9 cellular contexts compared by ENCODE assay signal in genomic region chr2:75465317-75465998, GRCh38.
DNase-seq lines count a peak whose midpoint lies in the region; ATAC-seq, FAIRE-seq and TF ChIP-seq lines count a peak whose summit lies in the region.
"Had no signal": no experiment of that assay in that cellular context is flagged by ENCODE, and none has a peak within 500 bp of the region (broad histone marks: within the 10 kb centered on the region; RNA-seq: fewer than 3 reads in every experiment).

No MANE protein-coding gene starts in this region.

- H3K27me3 ChIP-seq in SJSA1 (replicated peaks) (no peaks in the 10 kb centered on the region), foreskin keratinocyte (peaks cover 5% of the 10 kb centered on the region)

- H3K9me3 ChIP-seq in A549 = no peaks in the 10 kb centered on the region
- H3K9me3 ChIP-seq in SJSA1 (replicated peaks) = no peaks in the 10 kb centered on the region

- H3K27ac ChIP-seq in A549 (no peak overlapping the region), SJSA1 (no peak overlapping the region), foreskin keratinocyte (no peak overlapping the region)

- peak in 1 of 2 experiments; percentile 13 for DNase-seq in A549 (ENCODE audit: low read depth in 1 of 2, low spot score in 1 of 2)
- peak; percentile 42 to 51 for DNase-seq in SJSA1 (ENCODE audit: low read depth in 1 of 2, low spot score in 2 of 2)
- no peak for DNase-seq in foreskin keratinocyte
- no peak for DNase-seq in CD1c-positive myeloid dendritic cell (ENCODE audit: extremely low spot score)
- no peak for DNase-seq in T-helper 2 cell treated with Interferon-gamma antibody and Interleukin-4, amounts not matched to agents 5 μg/mL and 100 μg/mL, for 36 hours (ENCODE audit: low spot score)
- DNase-seq in lower leg skin (ENCODE audit: low spot score in 2 of 2) = no peak
- DNase-seq in activated naive CD4-positive, alpha-beta T cell treated with anti-CD3 and anti-CD28 coated beads, Interleukin-2, amount 50 U/mL, for 72 hours (ENCODE audit: low spot score in 2 of 2) = no peak
- DNase-seq: stimulated activated CD4-positive, alpha-beta T cell treated with anti-CD3 and anti-CD28 coated beads, Interleukin-2, amount 100 ng/mL, for 24 hours had no signal

- H3K4me1 ChIP-seq in A549 (no peaks in the 10 kb centered on the region), SJSA1 (replicated peaks) (peaks cover 34% of the 10 kb centered on the region), foreskin keratinocyte (no peaks in the 10 kb centered on the region)

- peaks cover 24% of the 10 kb centered on the region for H3K27me3 Mint-ChIP-seq in T-helper 2 cell treated with Interferon-gamma antibody and Interleukin-4, amounts not matched to agents 5 μg/mL and 100 μg/mL, for 36 hours (ENCODE audit: low read depth)

- CTCF ChIA-PET in A549 (lab: Yijun Ruan, JAX) = interaction anchor here (0.6 to 10.6 kb wide), 44 partner anchors 8 to 833 kb away, joined by 3 to 139 read pairs (median 5); partner anchors contain the start of genes EVA1A and TACR1

- ATAC-seq in A549 = peak; percentile 62 to 65; a peak in 4 of 6 replicates
- peak; percentile 49 for ATAC-seq in foreskin keratinocyte
- no peak for ATAC-seq in activated naive CD4-positive, alpha-beta T cell treated with anti-CD3 and anti-CD28 coated beads, Interleukin-2, amount 50 U/mL, for 72 hours

- no peak for FAIRE-seq in A549 (lab: Jason Lieb, UNC)

- no peaks in the 10 kb centered on the region for H3K36me3 ChIP-seq in SJSA1

- no peak overlapping the region for H3K4me2 ChIP-seq in A549

- H3K4me1 Mint-ChIP-seq in T-helper 2 cell treated with Interferon-gamma antibody and Interleukin-4, amounts not matched to agents 5 μg/mL and 100 μg/mL, for 36 hours (ENCODE audit: low read depth) = no peaks in the 10 kb centered on the region

- 24% methylated on average over 1 of the region's 1 CpG for WGBS in A549 (ENCODE audit: missing lambda C conversion rate)
- WGBS in lower leg skin, 2 donors = 47 to 54% methylated on average over 1 of the region's 1 CpG

- peak; percentile 52 to 62 for TF ChIP-seq RAD21 in A549 (conservative IDR thresholded peaks at IDR 0.05 in 1 of 2, IDR thresholded peaks at IDR 0.05 in 1 of 2)

- no peak overlapping the region for H3K4me3 Mint-ChIP-seq in T-helper 2 cell treated with Interferon-gamma antibody and Interleukin-4, amounts not matched to agents 5 μg/mL and 100 μg/mL, for 36 hours

- no peak for TF ChIP-seq EP300 in A549 (IDR thresholded peaks at IDR 0.05)

- H3K36me3 Mint-ChIP-seq in T-helper 2 cell treated with Interferon-gamma antibody and Interleukin-4, amounts not matched to agents 5 μg/mL and 100 μg/mL, for 36 hours (ENCODE audit: low read depth) = no peaks in the 10 kb centered on the region
- no peaks in the 10 kb centered on the region for H3K36me3 Mint-ChIP-seq in activated naive CD4-positive, alpha-beta T cell treated with anti-CD3 and anti-CD28 coated beads, Interleukin-2, amount 50 U/mL, for 72 hours

- POLR2A ChIA-PET in A549 (lab: Yijun Ruan, JAX) = no interaction called here

- peak; percentile 30; the same call in 2 of the 3 replicates for TF ChIP-seq CTCF in A549 (IDR thresholded peaks at IDR 0.05)
- TF ChIP-seq CTCF in GM12875 (IDR thresholded peaks at IDR 0.05; ENCODE audit: borderline replicate concordance, insufficient read depth, low read depth, low read length) = peak; percentile 28; the same call in 1 of the 2 replicates
- peak; percentile 69 for TF ChIP-seq CTCF in foreskin keratinocyte (conservative IDR thresholded peaks at IDR 0.05)
- no peak for TF ChIP-seq CTCF in lower leg skin (IDR thresholded peaks at IDR 0.05)

- no peak overlapping the region for H3K27ac Mint-ChIP-seq in T-helper 2 cell treated with Interferon-gamma antibody and Interleukin-4, amounts not matched to agents 5 μg/mL and 100 μg/mL, for 36 hours
- H3K27ac Mint-ChIP-seq in activated naive CD4-positive, alpha-beta T cell treated with anti-CD3 and anti-CD28 coated beads, Interleukin-2, amount 50 U/mL, for 72 hours = no peak overlapping the region

- no peaks in the 10 kb centered on the region for H3K9me3 Mint-ChIP-seq in T-helper 2 cell treated with Interferon-gamma antibody and Interleukin-4, amounts not matched to agents 5 μg/mL and 100 μg/mL, for 36 hours
- no peaks in the 10 kb centered on the region for H3K9me3 Mint-ChIP-seq in activated naive CD4-positive, alpha-beta T cell treated with anti-CD3 and anti-CD28 coated beads, Interleukin-2, amount 50 U/mL, for 72 hours

- no peak for TF ChIP-seq POLR2A in A549 (IDR thresholded peaks at IDR 0.05; ENCODE audit: low read length)
- TF ChIP-seq POLR2A in lower leg skin (IDR thresholded peaks at IDR 0.05) = no peak

- no peak overlapping the region for H3K4me3 ChIP-seq in A549
- no peak overlapping the region for H3K4me3 ChIP-seq in GM12875 (ENCODE audit: low read depth, low read length)
- H3K4me3 ChIP-seq in SJSA1 = no peak overlapping the region
- no peak overlapping the region for H3K4me3 ChIP-seq in lower leg skin (ENCODE audit: low read depth, poor library complexity, severe bottlenecking)

- intact Hi-C loops in lower leg skin (cut with DNase I; ENCODE audit: low total_unique reads) = no loop called here

TF ChIP-seq in A549, 52 proteins besides CTCF, POLR2A, EP300 and RAD21:
- TF ChIP-seq SMC3 (IDR thresholded peaks at IDR 0.05) (peak; percentile 62), HES2 (IDR thresholded peaks at IDR 0.05) (no peak), BHLHE40 (IDR thresholded peaks at IDR 0.05; ENCODE audit: low read depth, low read length) (no peak), PBX3 (IDR thresholded peaks at IDR 0.05) (no peak), HMGXB4 (CRISPR knock-in tag; IDR thresholded peaks at IDR 0.05; ENCODE audit: borderline replicate concordance) (no peak)

Comparison
In these comparisons a context has a peak if more than half of its experiments do, and no peak if none do; other contexts are left out.
1. ATAC-seq: peak in A549 (2 of 2) and foreskin keratinocyte (single experiment); none in activated naive CD4-positive, alpha-beta T cell treated with anti-CD3 and anti-CD28 coated beads, Interleukin-2, amount 50 U/mL, for 72 hours (0 of 2).
2. DNase-seq: peak in SJSA1 (2 of 2); none in foreskin keratinocyte (0 of 2), CD1c-positive myeloid dendritic cell (single experiment), T-helper 2 cell treated with Interferon-gamma antibody and Interleukin-4, amounts not matched to agents 5 μg/mL and 100 μg/mL, for 36 hours (single experiment), lower leg skin (0 of 2) and activated naive CD4-positive, alpha-beta T cell treated with anti-CD3 and anti-CD28 coated beads, Interleukin-2, amount 50 U/mL, for 72 hours (0 of 2).
3. CTCF ChIP-seq: peak in A549 (single experiment), GM12875 (single experiment) and foreskin keratinocyte (single experiment); none in lower leg skin (0 of 3).